ENCODE assay signal across 8 cellular contexts in the genomic region with DNA sequence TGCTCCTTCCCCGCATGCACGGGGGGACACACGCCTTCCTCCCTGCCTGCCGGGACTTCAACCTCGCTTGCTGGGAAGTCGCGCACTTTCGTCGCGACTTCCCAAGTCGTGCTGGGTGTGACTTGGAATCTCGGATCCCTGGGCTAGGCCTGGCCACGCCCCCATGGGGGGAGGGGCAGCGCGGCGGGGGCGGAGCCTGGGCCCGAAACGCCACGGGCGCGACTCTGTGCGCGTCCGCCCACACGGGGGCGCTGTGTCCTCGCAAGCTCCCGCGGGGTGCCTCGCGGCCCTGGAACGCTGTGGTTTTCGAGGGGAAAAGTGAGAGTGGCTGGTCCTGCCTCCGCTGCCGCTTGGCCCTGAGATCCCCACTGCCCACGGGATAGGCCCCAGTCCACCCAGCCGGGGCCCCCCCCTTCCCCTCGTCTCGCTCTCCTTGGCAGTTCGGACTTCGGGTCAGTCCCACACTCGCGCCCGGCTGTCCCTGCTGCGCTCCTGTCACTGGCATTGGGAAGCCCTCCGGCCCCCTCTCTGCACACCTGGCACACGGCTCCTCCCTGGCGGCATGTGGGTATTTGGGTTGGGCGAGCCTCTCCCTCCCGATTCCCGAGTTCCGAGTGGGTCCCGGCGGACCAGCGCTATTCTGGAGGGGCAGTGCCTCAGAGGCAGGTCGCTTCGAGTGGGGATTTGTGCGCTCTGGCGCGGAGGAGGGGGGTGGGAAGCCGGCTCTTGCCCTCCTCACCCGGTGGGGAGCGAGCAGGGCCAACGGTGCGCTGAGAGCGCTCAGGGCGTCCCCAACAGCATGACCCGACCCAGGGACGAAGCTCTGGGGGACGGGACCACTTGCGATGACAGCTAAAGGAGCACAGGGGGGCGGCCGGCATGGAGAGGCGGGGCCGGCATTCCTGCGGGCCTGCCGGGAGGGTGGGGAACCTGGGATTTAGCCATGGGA. TPM values are rescaled to one million over a fixed set of nuclear protein-coding genes. Genes with fewer than 3 reads are reported as not detected.
A peak's percentile ranks its signal among the peaks of the same experiment; 100 is the strongest.
DNase-seq lines count a peak whose midpoint lies in the region; ATAC-seq and TF ChIP-seq lines count a peak whose summit lies in the region.

No MANE protein-coding gene starts in this region.

- TF ChIP-seq CTCF in BJ (IDR thresholded peaks at IDR 0.05; ENCODE audit: insufficient read depth, low read depth, low read length) (peak; percentile 76), GM20000 (IDR thresholded peaks at IDR 0.05; ENCODE audit: extremely low read depth, missing control alignments) (peak; percentile 88), MM.1S (IDR thresholded peaks at IDR 0.05; ENCODE audit: low read length) (peak; percentile 87)

- H3K36me3 ChIP-seq in BJ (ENCODE audit: control insufficient read depth, insufficient read depth, low read length) = peaks cover 19% of the 10 kb centered on the region
- no peaks in the 10 kb centered on the region; the same call in 1 of the 2 replicates for H3K36me3 ChIP-seq in MM.1S (replicated peaks; ENCODE audit: insufficient read depth, low read length)

- H3K4me3 Mint-ChIP-seq in central memory CD8-positive, alpha-beta T cell = peak overlapping the region; percentile 58

- no peaks in the 10 kb centered on the region for H3K4me1 Mint-ChIP-seq in central memory CD8-positive, alpha-beta T cell

- H3F3A ChIP-seq in MM.1S (ENCODE audit: insufficient read depth, low read length) = peaks cover 32% of the 10 kb centered on the region

- H3K27me3 ChIP-seq in BJ (ENCODE audit: control insufficient read depth, insufficient read depth, low read length) (no peaks in the 10 kb centered on the region), MM.1S (replicated peaks; ENCODE audit: insufficient read depth, low read length) (no peaks in the 10 kb centered on the region)

- no peaks in the 10 kb centered on the region for H3K9me2 ChIP-seq in MM.1S (replicated peaks; ENCODE audit: insufficient read depth, low read length)

- peaks cover 24% of the 10 kb centered on the region for H3K36me3 Mint-ChIP-seq in central memory CD8-positive, alpha-beta T cell (ENCODE audit: insufficient read depth)

- no peak overlapping the region for H3K9ac ChIP-seq in MM.1S (ENCODE audit: low read length)

- peaks cover 20% of the 10 kb centered on the region for H4K20me1 ChIP-seq in MM.1S (ENCODE audit: insufficient read depth, low read length)

- ATAC-seq in central memory CD8-positive, alpha-beta T cell (replicated peaks; ENCODE audit: extremely low read depth, poor library complexity, severe bottlenecking) = peak; percentile 87
- ATAC-seq in HG02970 (IDR thresholded peaks at IDR 0.05; ENCODE audit: low FRiP score, unreplicated experiment) = no peak

- no peak overlapping the region for H3K27ac Mint-ChIP-seq in central memory CD8-positive, alpha-beta T cell (ENCODE audit: low read depth)

- no peaks in the 10 kb centered on the region for H3K9me3 Mint-ChIP-seq in central memory CD8-positive, alpha-beta T cell

- peak overlapping the region; percentile 61 for H3K4me2 ChIP-seq in MM.1S (ENCODE audit: low read depth, low read length)

- H3K4me3 ChIP-seq in BJ (ENCODE audit: low read depth, low read length) = peak overlapping the region; percentile 21
- peak overlapping the region; percentile 44 for H3K4me3 ChIP-seq in MM.1S (ENCODE audit: low read length)

- peak overlapping the region; percentile 12; the same call in 1 of the 2 replicates for H3K27ac ChIP-seq in MM.1S (ENCODE audit: low read length)

- peaks cover 13% of the 10 kb centered on the region for H3K4me1 ChIP-seq in MM.1S (ENCODE audit: low read length)

- H3K9me3 ChIP-seq in MM.1S (replicated peaks; ENCODE audit: insufficient read depth, low read length) = no peaks in the 10 kb centered on the region

- H2AFZ ChIP-seq in MM.1S (ENCODE audit: low read length) = 0 out of 2 replicates have a peak overlapping the region, but pooled peaks have one; percentile 1

- CTCF ChIA-PET in BJ (lab: Yijun Ruan, JAX) = interaction anchor here (0.6 to 2.4 kb wide), 9 partner anchors 9 to 142 kb away, joined by 3 to 9 read pairs (median 3); no protein-coding TSS in a partner anchor

- POLR2A ChIA-PET in BJ (lab: Charles Lee) = interaction anchor here (0.6 kb wide), 2 partner anchors 23 to 1280 kb away, joined by 4 read pairs; partner anchors contain the start of gene SEC61A1

- peaks cover 16% of the 10 kb centered on the region for H3K79me2 ChIP-seq in MM.1S (ENCODE audit: low read length)

- H3K27me3 Mint-ChIP-seq in central memory CD8-positive, alpha-beta T cell = no peaks in the 10 kb centered on the region

- no peak for DNase-seq in BJ (ENCODE audit: low read depth)
- peak; percentile 90 for DNase-seq in GM20000 (ENCODE audit: low spot score)
- peak; percentile 84 for DNase-seq in MM.1S
- peak; percentile 90 for DNase-seq in activated CD4-positive, CD25-positive, alpha-beta regulatory T cell treated with anti-CD3 and anti-CD28 coated beads, Interleukin-2, amount 50 U/mL, for 72 hours
- peak; percentile 67 to 81 for DNase-seq in central memory CD8-positive, alpha-beta T cell (ENCODE audit: low spot score in 2 of 2)
- peak; percentile 94 for DNase-seq in islet precursor cell
- peak; percentile 68 to 77 for DNase-seq in stimulated activated CD4-positive, alpha-beta T cell treated with anti-CD3 and anti-CD28 coated beads, Interleukin-12 subunit alpha, Interleukin-12 subunit beta, amount 100 ng/mL, for 24 hours (ENCODE audit: low read depth in 2 of 2)

RNA-seq across cellular contexts. Expression of gene SEC61A1, which starts 23.6 kb away (rescaled TPM):
- 458 and 510 TPM in 2 replicates for polyA plus RNA-seq in BJ (2011; rRNA removed)
- polyA minus RNA-seq in BJ (2011; rRNA and poly(A)+ RNA removed) = 407 and 730 TPM in 2 replicates

RNA-seq across cellular contexts. Expression of gene RUVBL1, which starts 47.8 kb away (rescaled TPM):
- polyA plus RNA-seq in BJ (2011; rRNA removed) = 63.7 and 67.6 TPM in 2 replicates
- polyA minus RNA-seq in BJ (2011; rRNA and poly(A)+ RNA removed) = 24.8 and 46.0 TPM in 2 replicates
